12 cellular contexts compared by ENCODE assay signal in genomic region chr5:35369965-35370790, GRCh38.
DNase-seq lines count a peak whose midpoint lies in the region; ATAC-seq and TF ChIP-seq lines count a peak whose summit lies in the region.
"Had no signal": no experiment of that assay in that cellular context is flagged by ENCODE, and none has a peak within 500 bp of the region (broad histone marks: within the 10 kb centered on the region; RNA-seq: fewer than 3 reads in every experiment).

No MANE protein-coding gene starts in this region.

- peak; percentile 5 for DNase-seq in NCI-H2227 (lab: John Stamatoyannopoulos, UW; ENCODE audit: unreplicated experiment)
- no peak for DNase-seq in NCI-H2227 treated with DMSO at 0.1 percent for 48 hours (lab: John Stamatoyannopoulos, UW)
- DNase-seq in NCI-H2196 treated with DMSO at 0.1 percent for 48 hours (lab: John Stamatoyannopoulos, UW; ENCODE audit: unreplicated experiment) = peak; percentile 8
- DNase-seq in choroid plexus epithelial cell (ENCODE audit: low read depth) = peak; percentile 0
- peak; percentile 31 for DNase-seq in putamen (ENCODE audit: low spot score)
- DNase-seq: activated CD8-positive, alpha-beta memory T cell treated with anti-CD3 and anti-CD28 coated beads, Interleukin-2, amount 50 U/mL, for 4 hours; activated naive CD8-positive, alpha-beta T cell treated with anti-CD3 and anti-CD28 coated beads, Interleukin-2, amount 10 ng/mL, durations not matched to agents 7 days and 5 days; NCI-H510A treated with DMSO at 0.1 percent for 48 hours; uterus had no signal

- H3K4me3 ChIP-seq in choroid plexus epithelial cell (ENCODE audit: low read depth, low read length) = no peak overlapping the region
- H3K4me3 ChIP-seq: uterus had no signal

- ATAC-seq in HG03039 (IDR thresholded peaks at IDR 0.05; ENCODE audit: unreplicated experiment) = no peak
- no peak for ATAC-seq in GM21576 (IDR thresholded peaks at IDR 0.05; ENCODE audit: unreplicated experiment)
- no peak for ATAC-seq in GM19351 (IDR thresholded peaks at IDR 0.05; ENCODE audit: unreplicated experiment)

- no peak for TF ChIP-seq CTCF in choroid plexus epithelial cell (conservative IDR thresholded peaks at IDR 0.05; ENCODE audit: low read depth, low read length)
